Comparison of ENCODE assay signal across 8 cellular contexts in the genomic region with DNA sequence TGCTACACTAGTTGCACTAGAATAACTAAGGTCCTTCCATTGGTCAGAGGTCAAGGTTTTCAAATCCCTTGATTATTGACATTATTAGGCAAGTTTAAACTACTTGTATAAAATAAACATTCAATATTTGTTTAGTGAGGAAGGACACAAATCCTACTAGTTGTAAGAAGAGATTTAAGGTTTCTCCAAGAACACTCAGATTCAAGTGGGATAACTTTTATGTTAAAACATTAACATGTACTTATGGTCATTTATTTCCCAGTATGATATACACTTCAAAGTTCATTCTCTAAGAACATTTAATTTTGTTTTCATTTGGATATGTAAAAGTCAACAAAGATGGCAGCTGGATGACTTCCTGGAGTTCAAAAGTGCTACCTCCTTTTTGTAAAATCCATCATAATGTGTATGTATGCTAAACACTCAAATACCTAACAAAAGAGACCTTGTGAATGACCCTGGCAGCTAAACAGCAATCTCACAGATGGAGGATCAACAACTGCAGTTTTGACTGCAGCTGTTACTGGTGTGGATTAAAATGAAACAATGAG. TPM values are rescaled to one million over a fixed set of nuclear protein-coding genes. Genes with fewer than 3 reads are reported as not detected.
DNase-seq lines count a peak whose midpoint lies in the region; ATAC-seq and TF ChIP-seq lines count a peak whose summit lies in the region.

No MANE protein-coding gene starts in this region.

- TF ChIP-seq POLR2A in GM18505 (IDR thresholded peaks at IDR 0.05; ENCODE audit: borderline replicate concordance, extremely low read depth, insufficient read depth, insufficient read length): no peak

- H3K4me2 ChIP-seq in parathyroid adenoma (ENCODE audit: low read length): peak overlapping the region; percentile 50

- TF ChIP-seq CTCF in endothelial cell (IDR thresholded peaks at IDR 0.05; ENCODE audit: unreplicated experiment) (no peak), parathyroid adenoma (IDR thresholded peaks at IDR 0.05) (no peak)

- H3K9me3 ChIP-seq in parathyroid adenoma (ENCODE audit: control insufficient read depth, low read length): no peaks in the 10 kb centered on the region

- no peak overlapping the region for H3K27ac ChIP-seq in parathyroid adenoma

- ATAC-seq in HG03108 (IDR thresholded peaks at IDR 0.05; ENCODE audit: unreplicated experiment) (no peak), HG03097 (IDR thresholded peaks at IDR 0.05; ENCODE audit: low FRiP score, unreplicated experiment) (no peak), GM18505 (IDR thresholded peaks at IDR 0.05; ENCODE audit: unreplicated experiment) (no peak)

- H3K9me3 Mint-ChIP-seq in endothelial cell (ENCODE audit: unreplicated experiment): no peaks in the 10 kb centered on the region

- H3K4me3 ChIP-seq in parathyroid adenoma (ENCODE audit: low read depth, low read length): peak overlapping the region; percentile 93

- H3K9ac ChIP-seq in parathyroid adenoma: no peak overlapping the region

- peaks cover 2% of the 10 kb centered on the region for H3K4me1 ChIP-seq in parathyroid adenoma

- peak overlapping the region; percentile 17 for H2AFZ ChIP-seq in parathyroid adenoma

- H3K27ac Mint-ChIP-seq in endothelial cell (ENCODE audit: unreplicated experiment): peak overlapping the region; percentile 98

- H3K79me2 ChIP-seq in parathyroid adenoma: peaks cover 4% of the 10 kb centered on the region

- peaks cover 30% of the 10 kb centered on the region for H3K4me1 Mint-ChIP-seq in endothelial cell (ENCODE audit: unreplicated experiment)

- H3K27me3 Mint-ChIP-seq in endothelial cell (ENCODE audit: unreplicated experiment): peaks cover 23% of the 10 kb centered on the region

- peak; percentile 2 for DNase-seq in EH (ENCODE audit: low read depth)
- peak; percentile 60 for DNase-seq in NCI-H748 (lab: John Stamatoyannopoulos, UW; ENCODE audit: unreplicated experiment)
- no peak for DNase-seq in endothelial cell (ENCODE audit: low spot score)
- no peak for DNase-seq in OCI-M2 (lab: John Stamatoyannopoulos, UW; ENCODE audit: unreplicated experiment)

- H3K4me3 Mint-ChIP-seq in endothelial cell (ENCODE audit: unreplicated experiment): peak overlapping the region; percentile 96

- peaks cover 13% of the 10 kb centered on the region for H3K36me3 Mint-ChIP-seq in endothelial cell (ENCODE audit: low read depth, unreplicated experiment)

- no peaks in the 10 kb centered on the region for H3K27me3 ChIP-seq in parathyroid adenoma (ENCODE audit: control insufficient read depth, insufficient read depth, low read length)

- H3K36me3 ChIP-seq in parathyroid adenoma (ENCODE audit: control insufficient read depth, insufficient read depth, low read length): no peaks in the 10 kb centered on the region

RNA-seq across cellular contexts. Expression of a gene that starts 1.6 kb away (rescaled TPM):
- 81.7 TPM for total RNA-seq in endothelial cell (ENCODE audit: unreplicated experiment)

Comparison
In these comparisons a context has a peak if more than half of its experiments do, and no peak if none do; other contexts are left out.
1. DNase-seq: peak in EH (single experiment) and NCI-H748 (single experiment); none in endothelial cell (single experiment) and OCI-M2 (single experiment).